13 cellular contexts compared by ENCODE assay signal in genomic region chr17:20228860-20229259, GRCh38.
"Had no signal": no experiment of that assay in that cellular context is flagged by ENCODE, and none has a peak within 500 bp of the region (broad histone marks: within the 10 kb centered on the region; RNA-seq: fewer than 3 reads in every experiment).

No MANE protein-coding gene starts in this region.

- H3K27me3 Mint-ChIP-seq: activated CD4-positive, alpha-beta memory T cell treated with anti-CD3 and anti-CD28 coated beads for 36 hours had no signal

- H3K4me1 ChIP-seq: neural progenitor cell, pancreas had no signal

- H3K9me3 ChIP-seq: esophagus muscularis mucosa, pancreas had no signal

- ATAC-seq: pancreas had no signal

- H3K27me3 ChIP-seq: esophagus muscularis mucosa, neural progenitor cell, pancreas had no signal

- H3K9ac ChIP-seq: neural progenitor cell had no signal

- DNase-seq: activated CD4-positive, alpha-beta memory T cell treated with anti-CD3 and anti-CD28 coated beads for 36 hours; activated CD4-positive, CD25-positive, alpha-beta regulatory T cell treated with anti-CD3 and anti-CD28 coated beads, Interleukin-2, amount 50 U/mL, for 72 hours; activated naive CD4-positive, alpha-beta T cell treated with Interleukin-2 at 50 U/mL for 16 hours; foreskin melanocyte; head of caudate nucleus; mammary epithelial cell; pancreas; retina; SW 1271 had no signal

- H3K9me3 Mint-ChIP-seq: activated CD4-positive, alpha-beta memory T cell treated with anti-CD3 and anti-CD28 coated beads for 36 hours; neural progenitor cell; T-helper 2 cell treated with Interferon-gamma antibody and Interleukin-4, amounts not matched to agents 5 μg/mL and 100 μg/mL, for 36 hours had no signal

- H2AFZ ChIP-seq: neural progenitor cell had no signal

- H3K4me2 ChIP-seq: neural progenitor cell had no signal

- H3K36me3 ChIP-seq: pancreas had no signal

- H3K4me3 ChIP-seq: esophagus muscularis mucosa, neural progenitor cell, pancreas, skin epidermis had no signal

- H3K27ac ChIP-seq: esophagus muscularis mucosa, neural progenitor cell, pancreas, skin epidermis had no signal

- H3K27ac Mint-ChIP-seq: activated CD4-positive, alpha-beta memory T cell treated with anti-CD3 and anti-CD28 coated beads for 36 hours; T-helper 2 cell treated with Interferon-gamma antibody and Interleukin-4, amounts not matched to agents 5 μg/mL and 100 μg/mL, for 36 hours had no signal

- H3K4me3 Mint-ChIP-seq: activated CD4-positive, alpha-beta memory T cell treated with anti-CD3 and anti-CD28 coated beads for 36 hours; neural progenitor cell; T-helper 2 cell treated with Interferon-gamma antibody and Interleukin-4, amounts not matched to agents 5 μg/mL and 100 μg/mL, for 36 hours had no signal
